In the genomic region with DNA sequence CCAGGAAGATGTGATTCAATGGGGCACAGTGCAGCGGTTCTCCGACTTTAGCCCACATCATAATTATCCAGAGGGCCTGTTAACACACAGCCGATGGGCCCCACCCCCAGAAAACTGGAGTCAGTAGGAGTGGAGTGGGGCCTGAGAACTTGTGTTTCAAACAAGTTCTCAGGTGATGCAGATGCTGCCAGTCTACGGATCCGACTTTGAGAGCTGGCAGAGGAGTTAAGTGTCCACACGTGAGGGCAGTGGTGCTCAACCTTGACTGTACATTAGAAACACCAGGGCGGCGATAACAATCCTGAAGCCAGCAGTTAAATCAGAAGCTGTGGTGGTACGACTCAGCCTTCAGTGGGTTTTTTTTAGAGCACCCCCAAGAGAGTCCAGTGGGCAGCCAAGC, we compare ENCODE assay signal across 22 cellular contexts.
DNase-seq lines count a peak whose midpoint lies in the region; ATAC-seq and TF ChIP-seq lines count a peak whose summit lies in the region.
"Had no signal": no experiment of that assay in that cellular context is flagged by ENCODE, and none has a peak within 500 bp of the region (broad histone marks: within the 10 kb centered on the region; RNA-seq: fewer than 3 reads in every experiment).

No MANE protein-coding gene starts in this region.

- no peaks in the 10 kb centered on the region for H3K9me2 ChIP-seq in PC-3 (replicated peaks; ENCODE audit: low read length)
- H3K9me2 ChIP-seq: SK-N-SH had no signal

- H3K4me3 Mint-ChIP-seq in activated T-helper 1 cell treated with anti-CD3 and anti-CD28 coated beads, Interleukin-12 subunit alpha, Interleukin-12 subunit beta, Interleukin-2, Interleukin-4 antibody, amounts not matched to agents 30 ng/mL and 10 ng/mL and 1 ng/mL, durations not matched to agents 14 hours and 24 hours and 36 hours: no peak overlapping the region
- H3K4me3 Mint-ChIP-seq: effector memory CD8-positive, alpha-beta T cell; T-helper 1 cell treated with Interleukin-12 subunit alpha and Interleukin-12 subunit beta and Interleukin-4 antibody, amounts not matched to agents 30 μg/mL and 1 μg/mL, for 36 hours had no signal

- no peak overlapping the region for H2AFZ ChIP-seq in PC-3 (ENCODE audit: low read length)

- peaks cover 7% of the 10 kb centered on the region for H3K36me3 Mint-ChIP-seq in activated T-helper 1 cell treated with anti-CD3 and anti-CD28 coated beads, Interleukin-12 subunit alpha, Interleukin-12 subunit beta, Interleukin-2, Interleukin-4 antibody, amounts not matched to agents 30 ng/mL and 10 ng/mL and 1 ng/mL, durations not matched to agents 14 hours and 24 hours and 36 hours (ENCODE audit: low read depth)

- H4K20me1 ChIP-seq in BLaER1 treated with 17β-estradiol and CSF1 and Interleukin-3, amounts not matched to agents 10 nM and 100 nM: no peaks in the 10 kb centered on the region
- no peaks in the 10 kb centered on the region for H4K20me1 ChIP-seq in PC-3 (ENCODE audit: low read length)

- peak overlapping the region in 9 of 11 experiments; percentile 25 to 81 (median 76); a peak in 17 of 22 replicates for H3K27ac ChIP-seq in BLaER1 treated with 17β-estradiol and CSF1 and Interleukin-3, amounts not matched to agents 10 nM and 100 nM
- H3K27ac ChIP-seq in PC-3 (ENCODE audit: low read length): peak overlapping the region; percentile 74
- peak overlapping the region; percentile 81 to 84 (median 82) for H3K27ac ChIP-seq in gastrocnemius medialis
- H3K27ac ChIP-seq: neutrophil, RWPE1, transverse colon had no signal

- H3K9ac ChIP-seq in BLaER1 treated with 17β-estradiol and CSF1 and Interleukin-3, amounts not matched to agents 10 nM and 100 nM: peak overlapping the region in 6 of 11 experiments; percentile 33 to 57 (median 42); a peak in 8 of 22 replicates
- H3K9ac ChIP-seq in PC-3 (ENCODE audit: low read length): peak overlapping the region; percentile 27; the same call in 1 of the 2 replicates
- H3K9ac ChIP-seq: SK-N-SH had no signal

- ATAC-seq in PC-3 (no peak), gastrocnemius medialis (peak; percentile 54 to 70), GM21825 (IDR thresholded peaks at IDR 0.05; ENCODE audit: unreplicated experiment) (no peak)
- ATAC-seq: effector memory CD8-positive, alpha-beta T cell; K562 had no signal

- peaks cover 4% of the 10 kb centered on the region for H3F3A ChIP-seq in PC-3 (ENCODE audit: low read length, unreplicated experiment)

- no peak for DNase-seq in PC-3
- peak; percentile 14 for DNase-seq in kidney tubule cell (ENCODE audit: low spot score)
- peak; percentile 50 to 63 for DNase-seq in gastrocnemius medialis
- no peak for DNase-seq in activated CD8-positive, alpha-beta memory T cell treated with anti-CD3 and anti-CD28 coated beads for 24 hours
- no peak for DNase-seq in activated T-helper 1 cell treated with anti-CD3 and anti-CD28 coated beads, Interleukin-12 subunit alpha, Interleukin-12 subunit beta, Interleukin-2, Interleukin-4 antibody, amounts not matched to agents 30 ng/mL and 10 ng/mL and 1 ng/mL, durations not matched to agents 14 hours and 24 hours and 36 hours (ENCODE audit: low spot score)
- DNase-seq: activated naive CD4-positive, alpha-beta T cell; activated T-cell treated with anti-CD3 and anti-CD28 coated beads, Interleukin-2, amount 50 U/mL, for 48 hours; effector memory CD8-positive, alpha-beta T cell; erythroblast; kidney glomerular epithelial cell; NCI-H1436; NCI-H345; SK-N-SH; stimulated activated CD4-positive, alpha-beta T cell treated with anti-CD3 and anti-CD28 coated beads, Interleukin-2, amount 100 ng/mL, for 24 hours; transverse colon had no signal

- H3K27me3 Mint-ChIP-seq in activated T-helper 1 cell treated with anti-CD3 and anti-CD28 coated beads, Interleukin-12 subunit alpha, Interleukin-12 subunit beta, Interleukin-2, Interleukin-4 antibody, amounts not matched to agents 30 ng/mL and 10 ng/mL and 1 ng/mL, durations not matched to agents 14 hours and 24 hours and 36 hours (ENCODE audit: insufficient read depth): peaks cover 3% of the 10 kb centered on the region

- POLR2A ChIA-PET in PC-3 (lab: Charles Lee; ENCODE audit: unreplicated experiment): no interaction called here

- CTCF ChIA-PET in PC-3 (lab: Charles Lee): no interaction called here

- H3K9me3 Mint-ChIP-seq in activated T-helper 1 cell treated with anti-CD3 and anti-CD28 coated beads, Interleukin-12 subunit alpha, Interleukin-12 subunit beta, Interleukin-2, Interleukin-4 antibody, amounts not matched to agents 30 ng/mL and 10 ng/mL and 1 ng/mL, durations not matched to agents 14 hours and 24 hours and 36 hours: peaks cover 23% of the 10 kb centered on the region

- in situ Hi-C loops in gastrocnemius medialis (cut with MboI; ENCODE audit: low sequenced_read_pairs in 4 of 4): loop anchor here in 1 of 4 donors (10.0 kb wide), 1 partner anchor 75 kb away; a partner anchor contains a TSS

- intact Hi-C loops in PC-3 (cut with micrococcal nuclease): no loop called here
- intact Hi-C loops in gastrocnemius medialis (cut with DNase I; ENCODE audit: low total_unique reads): loop anchor here (1.0 kb wide), 1 partner anchor 75 kb away; a partner anchor contains a TSS
- intact Hi-C loops in activated T-helper 1 cell treated with anti-CD3 and anti-CD28 coated beads, Interleukin-12 subunit alpha, Interleukin-12 subunit beta, Interleukin-2, Interleukin-4 antibody, amounts not matched to agents 30 ng/mL and 10 ng/mL and 1 ng/mL, durations not matched to agents 14 hours and 24 hours and 36 hours (cut with micrococcal nuclease): no loop called here

- H3K4me1 ChIP-seq in BLaER1 treated with 17β-estradiol and CSF1 and Interleukin-3, amounts not matched to agents 10 nM and 100 nM: peaks cover 26 to 49% (median 35%) of the 10 kb centered on the region in 10 experiments
- H3K4me1 ChIP-seq in PC-3 (ENCODE audit: insufficient read depth, low read length) (peaks cover 37% of the 10 kb centered on the region), gastrocnemius medialis (peaks cover 21 to 24% of the 10 kb centered on the region in 2 donors)
- H3K4me1 ChIP-seq: breast epithelium, transverse colon had no signal

- peaks cover 0 to 5% (median 0%) of the 10 kb centered on the region in 11 experiments; a peak in 4 of 22 replicates for H3K36me3 ChIP-seq in BLaER1 treated with 17β-estradiol and CSF1 and Interleukin-3, amounts not matched to agents 10 nM and 100 nM
- no peaks in the 10 kb centered on the region for H3K36me3 ChIP-seq in PC-3 (ENCODE audit: low read depth, low read length)
- H3K36me3 ChIP-seq in gastrocnemius medialis: no peaks in the 10 kb centered on the region
- H3K36me3 ChIP-seq: breast epithelium, neutrophil, transverse colon had no signal

- no TSS peak for BruUV-seq in PC-3 (replicated peaks; lab: Mats Ljungman, UMichigan)

- peak overlapping the region; percentile 17 to 71 (median 51); a peak in 21 of 22 replicates for H3K4me2 ChIP-seq in BLaER1 treated with 17β-estradiol and CSF1 and Interleukin-3, amounts not matched to agents 10 nM and 100 nM
- H3K4me2 ChIP-seq in PC-3 (ENCODE audit: low read length): no peak overlapping the region
- H3K4me2 ChIP-seq: SK-N-SH had no signal

- no peaks in the 10 kb centered on the region for H3K79me2 ChIP-seq in PC-3 (ENCODE audit: low read length)

- H3K4me3 ChIP-seq in BLaER1 treated with 17β-estradiol and CSF1 and Interleukin-3, amounts not matched to agents 10 nM and 100 nM: no peak overlapping the region
- H3K4me3 ChIP-seq in PC-3 (ENCODE audit: low read length) (no peak overlapping the region), gastrocnemius medialis (no peak overlapping the region)
- H3K4me3 ChIP-seq: breast epithelium, K562, transverse colon had no signal

- H3K4me1 Mint-ChIP-seq in activated T-helper 1 cell treated with anti-CD3 and anti-CD28 coated beads, Interleukin-12 subunit alpha, Interleukin-12 subunit beta, Interleukin-2, Interleukin-4 antibody, amounts not matched to agents 30 ng/mL and 10 ng/mL and 1 ng/mL, durations not matched to agents 14 hours and 24 hours and 36 hours (ENCODE audit: low read depth): peaks cover 21% of the 10 kb centered on the region

- H3K27ac Mint-ChIP-seq in activated T-helper 1 cell treated with anti-CD3 and anti-CD28 coated beads, Interleukin-12 subunit alpha, Interleukin-12 subunit beta, Interleukin-2, Interleukin-4 antibody, amounts not matched to agents 30 ng/mL and 10 ng/mL and 1 ng/mL, durations not matched to agents 14 hours and 24 hours and 36 hours: no peak overlapping the region
- H3K27ac Mint-ChIP-seq: effector memory CD8-positive, alpha-beta T cell; T-helper 1 cell treated with Interleukin-12 subunit alpha and Interleukin-12 subunit beta and Interleukin-4 antibody, amounts not matched to agents 30 μg/mL and 1 μg/mL, for 36 hours had no signal

- no peak for TF ChIP-seq POLR2A in gastrocnemius medialis (IDR thresholded peaks at IDR 0.05)

- no peaks in the 10 kb centered on the region for H3K27me3 ChIP-seq in BLaER1 treated with 17β-estradiol and CSF1 and Interleukin-3, amounts not matched to agents 10 nM and 100 nM
- H3K27me3 ChIP-seq in PC-3 (ENCODE audit: low read length): no peaks in the 10 kb centered on the region
- H3K27me3 ChIP-seq in gastrocnemius medialis: no peaks in the 10 kb centered on the region
- H3K27me3 ChIP-seq: breast epithelium, neutrophil, transverse colon had no signal

- TF ChIP-seq CTCF in PC-3 (conservative IDR thresholded peaks at IDR 0.05; ENCODE audit: low read depth, low read length) (no peak), gastrocnemius medialis (IDR thresholded peaks at IDR 0.05 in 4 of 5, conservative IDR thresholded peaks at IDR 0.05 in 1 of 5) (no peak)

- H3K9me3 ChIP-seq in BLaER1 treated with 17β-estradiol and CSF1 and Interleukin-3, amounts not matched to agents 10 nM and 100 nM (replicated peaks in 1 of 11): peaks cover 21 to 37% (median 31%) of the 10 kb centered on the region in 11 experiments
- H3K9me3 ChIP-seq in PC-3 (ENCODE audit: low read length): no peaks in the 10 kb centered on the region
- peaks cover 0 to 7% (median 0%) of the 10 kb centered on the region in 3 donors for H3K9me3 ChIP-seq in gastrocnemius medialis
- H3K9me3 ChIP-seq: neutrophil, SK-N-SH, transverse colon had no signal

Comparison
In these comparisons a context has a peak if more than half of its experiments do, and no peak if none do; other contexts are left out.
1. ATAC-seq: peak in gastrocnemius medialis (2 of 2); none in PC-3 (single experiment) and GM21825 (single experiment).
2. DNase-seq: peak in kidney tubule cell (single experiment) and gastrocnemius medialis (2 of 2); none in PC-3 (single experiment), activated CD8-positive, alpha-beta memory T cell treated with anti-CD3 and anti-CD28 coated beads for 24 hours (single experiment) and activated T-helper 1 cell treated with anti-CD3 and anti-CD28 coated beads, Interleukin-12 subunit alpha, Interleukin-12 subunit beta, Interleukin-2, Interleukin-4 antibody, amounts not matched to agents 30 ng/mL and 10 ng/mL and 1 ng/mL, durations not matched to agents 14 hours and 24 hours and 36 hours (single experiment).
3. Peak in every context shown above with its lines, with median percentiles within 50 percentile points of each other: H3K27ac ChIP-seq.